ENCODE assay signal across 17 cellular contexts in the genomic region with DNA sequence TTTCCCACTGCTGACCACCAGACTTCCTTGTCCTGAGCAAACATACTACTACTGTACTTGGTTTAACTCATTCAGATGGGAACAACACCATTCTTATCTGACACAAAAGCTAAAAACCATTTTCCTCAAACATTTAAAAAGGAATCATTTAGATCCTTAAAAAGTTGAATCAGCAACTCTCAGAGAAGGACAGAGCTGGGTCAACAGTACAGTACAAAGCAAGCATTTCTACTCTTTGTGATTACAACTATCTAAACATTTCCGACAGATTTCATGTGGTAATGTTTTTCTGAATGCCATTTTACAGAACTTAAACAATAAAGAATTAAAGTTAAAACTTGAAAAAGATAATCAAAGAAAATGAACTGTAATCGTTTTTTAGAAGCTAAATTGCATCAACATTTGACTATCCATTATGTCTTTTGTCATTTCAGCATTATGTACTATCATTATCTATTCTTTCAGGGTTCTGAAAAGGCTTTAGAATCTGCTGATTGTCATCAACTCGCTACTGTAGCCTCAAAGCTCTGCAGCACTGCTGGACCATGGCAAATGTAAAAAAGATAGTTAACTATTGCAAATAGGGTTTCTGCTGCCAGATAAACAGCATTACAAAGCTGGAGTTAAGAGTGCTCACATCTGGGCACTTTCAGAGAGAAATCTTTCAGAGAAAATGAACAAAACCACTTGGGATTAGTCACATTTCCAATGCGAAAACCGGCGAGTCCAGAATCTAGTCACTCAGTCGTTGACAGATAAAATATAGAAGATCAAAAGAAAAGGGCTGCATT.
DNase-seq lines count a peak whose midpoint lies in the region; ATAC-seq and TF ChIP-seq lines count a peak whose summit lies in the region.
"Had no signal": no experiment of that assay in that cellular context is flagged by ENCODE, and none has a peak within 500 bp of the region (broad histone marks: within the 10 kb centered on the region; RNA-seq: fewer than 3 reads in every experiment).

No MANE protein-coding gene starts in this region.

- 24 to 32% methylated on average over 7 of the region's 7 CpGs for WGBS in esophagus squamous epithelium, 2 donors
- 58 to 61% methylated on average over 7 of the region's 7 CpGs for WGBS in upper lobe of left lung, 2 donors

- no peak for ATAC-seq in upper lobe of left lung (ENCODE audit: low FRiP score in 2 of 2)
- ATAC-seq: natural killer cell; stimulated activated naive CD8-positive, alpha-beta T cell treated with anti-CD3 and anti-CD28 coated beads, Interleukin-15, amount 100 ng/mL, for 72 hours had no signal

- DNase-seq in NCI-H345 (lab: John Stamatoyannopoulos, UW) (peak; percentile 11), NCI-H345 treated with DMSO at 0.1 percent for 48 hours (lab: John Stamatoyannopoulos, UW; ENCODE audit: unreplicated experiment) (no peak), SK-N-MC (ENCODE audit: low read depth, low spot score) (no peak), esophagus squamous epithelium (lab: John Stamatoyannopoulos, UW) (no peak), renal cortical epithelial cell (ENCODE audit: low read depth) (peak; percentile 47), T-helper 9 cell (no peak), colonic mucosa (no peak), upper lobe of left lung (no peak)
- DNase-seq: activated CD4-positive, alpha-beta T cell treated with anti-CD3 and anti-CD28 coated beads, Interleukin-2, amount 50 U/mL, for 4 hours; activated naive CD8-positive, alpha-beta T cell treated with anti-CD3 and anti-CD28 coated beads, Interleukin-2, amount 10 ng/mL, durations not matched to agents 7 days and 5 days; activated T-cell treated with anti-CD3 and anti-CD28 coated beads, Interleukin-2, amount 50 U/mL, for 1 hour; CD4-positive, alpha-beta T cell; natural killer cell; NCI-H524; PC-9; stimulated activated naive CD8-positive, alpha-beta T cell treated with anti-CD3 and anti-CD28 coated beads, Interleukin-15, amount 100 ng/mL, for 72 hours had no signal

- TF ChIP-seq POLR2A in esophagus squamous epithelium (IDR thresholded peaks at IDR 0.05) (no peak), upper lobe of left lung (IDR thresholded peaks at IDR 0.05) (no peak)

- H3K4me1 ChIP-seq in esophagus squamous epithelium (peaks cover 0 to 57% (median 18%) of the 10 kb centered on the region in 3 donors), colonic mucosa (no peaks in the 10 kb centered on the region), upper lobe of left lung (no peaks in the 10 kb centered on the region)
- H3K4me1 ChIP-seq: vagina had no signal

- H3K36me3 ChIP-seq in SK-N-MC (ENCODE audit: insufficient read depth, low read length) (no peaks in the 10 kb centered on the region), esophagus squamous epithelium (no peaks in the 10 kb centered on the region), colonic mucosa (no peaks in the 10 kb centered on the region), upper lobe of left lung (no peaks in the 10 kb centered on the region)
- H3K36me3 ChIP-seq: vagina had no signal

- no peak for TF ChIP-seq EP300 in upper lobe of left lung (IDR thresholded peaks at IDR 0.05)

- H3K27me3 ChIP-seq in esophagus squamous epithelium, result no peaks in the 10 kb centered on the region
- H3K27me3 ChIP-seq in colonic mucosa, result no peaks in the 10 kb centered on the region
- no peaks in the 10 kb centered on the region for H3K27me3 ChIP-seq in upper lobe of left lung
- H3K27me3 ChIP-seq: vagina had no signal

- intact Hi-C loops in esophagus squamous epithelium (cut with DNase I) (no loop called here), colonic mucosa (cut with DNase I) (no loop called here)

- H3K27ac ChIP-seq in SK-N-MC (peak overlapping the region; percentile 4; the same call in 1 of the 2 replicates), esophagus squamous epithelium (peak overlapping the region in 3 of 4 donors; percentile 15 to 62 (median 35)), colonic mucosa (no peak overlapping the region), upper lobe of left lung (no peak overlapping the region)
- H3K27ac ChIP-seq: PC-9, vagina had no signal

- peak overlapping the region; percentile 34 for H3K4me3 ChIP-seq in SK-N-MC
- H3K4me3 ChIP-seq in esophagus squamous epithelium, result no peak overlapping the region
- no peak overlapping the region for H3K4me3 ChIP-seq in colonic mucosa
- no peak overlapping the region for H3K4me3 ChIP-seq in upper lobe of left lung
- H3K4me3 ChIP-seq: PC-9, vagina had no signal

- TF ChIP-seq CTCF in esophagus squamous epithelium (IDR thresholded peaks at IDR 0.05), result no peak
- no peak for TF ChIP-seq CTCF in colonic mucosa (IDR thresholded peaks at IDR 0.05)
- no peak for TF ChIP-seq CTCF in upper lobe of left lung (IDR thresholded peaks at IDR 0.05)

- H3K9me3 ChIP-seq in SK-N-MC (ENCODE audit: low read depth, low read length) (no peaks in the 10 kb centered on the region), esophagus squamous epithelium (no peaks in the 10 kb centered on the region), colonic mucosa (no peaks in the 10 kb centered on the region), upper lobe of left lung (no peaks in the 10 kb centered on the region)
- H3K9me3 ChIP-seq: vagina had no signal

- H3K9ac ChIP-seq in SK-N-MC (ENCODE audit: insufficient read length), result peak overlapping the region; percentile 11
- no peak overlapping the region for H3K9ac ChIP-seq in colonic mucosa (ENCODE audit: low read depth in 2 of 2, low read length in 2 of 2)

Comparison
In these comparisons a context has a peak if more than half of its experiments do, and no peak if none do; other contexts are left out.
1. DNase-seq: peak in NCI-H345 (single experiment) and renal cortical epithelial cell (single experiment); none in NCI-H345 treated with DMSO at 0.1 percent for 48 hours (single experiment), SK-N-MC (single experiment), esophagus squamous epithelium (single experiment), T-helper 9 cell (single experiment), colonic mucosa (single experiment) and upper lobe of left lung (0 of 2).
2. H3K27ac ChIP-seq: peak in SK-N-MC (single experiment) and esophagus squamous epithelium (3 of 4); none in colonic mucosa (single experiment) and upper lobe of left lung (0 of 4).